Comparison of ENCODE assay signal across 17 cellular contexts in the genomic region with DNA sequence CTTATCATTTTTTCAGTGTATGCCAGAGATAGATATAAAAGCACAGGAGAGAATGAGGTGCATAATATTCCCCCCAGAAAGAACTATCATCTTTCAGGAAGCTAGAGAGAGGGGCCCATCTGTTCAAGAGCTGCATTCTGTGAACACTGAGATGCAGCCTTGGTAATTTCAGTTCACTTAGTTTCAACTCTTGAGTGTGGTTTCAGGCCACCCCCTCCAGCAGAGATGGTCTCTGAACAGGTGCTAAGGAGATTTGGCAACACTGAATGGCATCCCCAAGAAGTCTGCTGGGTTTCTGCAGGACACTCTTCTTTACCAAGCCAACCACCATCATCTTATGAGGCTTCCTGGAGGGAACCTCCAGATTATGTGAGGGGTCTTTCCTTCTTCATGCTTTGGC. TPM values are rescaled to one million over a fixed set of nuclear protein-coding genes. Genes with fewer than 3 reads are reported as not detected.
DNase-seq lines count a peak whose midpoint lies in the region; ATAC-seq and TF ChIP-seq lines count a peak whose summit lies in the region.
"Had no signal": no experiment of that assay in that cellular context is flagged by ENCODE, and none has a peak within 500 bp of the region (broad histone marks: within the 10 kb centered on the region; RNA-seq: fewer than 3 reads in every experiment).

No MANE protein-coding gene starts in this region.

- ATAC-seq in HG02642 (IDR thresholded peaks at IDR 0.05; ENCODE audit: poor library complexity, unreplicated experiment), result peak; percentile 59
- peak; percentile 68 for ATAC-seq in HG03432 (IDR thresholded peaks at IDR 0.05; ENCODE audit: unreplicated experiment)
- ATAC-seq in HG02981 (IDR thresholded peaks at IDR 0.05; ENCODE audit: unreplicated experiment), result no peak
- ATAC-seq: effector memory CD8-positive, alpha-beta T cell had no signal

- no peaks in the 10 kb centered on the region for H3K9me3 ChIP-seq in right atrium auricular region
- no peaks in the 10 kb centered on the region for H3K9me3 ChIP-seq in PC-9 (ENCODE audit: insufficient read depth, low read depth)
- peaks cover 15% of the 10 kb centered on the region; the same call in 1 of the 2 replicates for H3K9me3 ChIP-seq in SK-N-SH

- CTCF ChIA-PET in PC-9 (lab: Charles Lee) (no interaction called here), SK-N-SH (lab: Yijun Ruan, JAX) (interaction anchor here (1.1 kb wide), 1 partner anchor 96 kb away, joined by 3 read pairs; no protein-coding TSS in a partner anchor)

- no peak overlapping the region for H3K9ac ChIP-seq in SK-N-SH

- no peaks in the 10 kb centered on the region for H4K20me1 ChIP-seq in PC-9 (ENCODE audit: insufficient read depth)
- H4K20me1 ChIP-seq in SK-N-SH (ENCODE audit: insufficient read depth), result no peaks in the 10 kb centered on the region

- H3K4me3 ChIP-seq in right atrium auricular region, result no peak overlapping the region
- no peak overlapping the region for H3K4me3 ChIP-seq in PC-9
- no peak overlapping the region for H3K4me3 ChIP-seq in SK-N-SH (ENCODE audit: low read depth in 2 of 2, low read length in 1 of 2)
- H3K4me3 ChIP-seq: SK-N-MC had no signal

- H3K27ac ChIP-seq in right atrium auricular region (no peak overlapping the region), PC-9 (no peak overlapping the region), SK-N-SH (ENCODE audit: low read depth in 2 of 2, low read length in 1 of 2) (no peak overlapping the region)
- H3K27ac ChIP-seq: 22Rv1, SK-N-MC, WERI-Rb-1 had no signal

- TF ChIP-seq EP300 in SK-N-SH (IDR thresholded peaks at IDR 0.05; ENCODE audit: borderline replicate concordance in 1 of 2, low read depth in 1 of 2, low read length in 1 of 2), result no peak

- H2AFZ ChIP-seq in PC-9 (no peak overlapping the region), SK-N-SH (ENCODE audit: low read depth) (no peak overlapping the region)

- H3K27me3 ChIP-seq in right atrium auricular region (no peaks in the 10 kb centered on the region), PC-9 (ENCODE audit: insufficient read depth, low read depth) (no peaks in the 10 kb centered on the region), SK-N-SH (ENCODE audit: insufficient read depth) (no peaks in the 10 kb centered on the region)

- H3K4me2 ChIP-seq in PC-9 (no peak overlapping the region), SK-N-SH (no peak overlapping the region)

- H3F3A ChIP-seq in PC-9 (ENCODE audit: insufficient read depth, low read depth), result no peaks in the 10 kb centered on the region
- no peaks in the 10 kb centered on the region for H3F3A ChIP-seq in SK-N-SH (replicated peaks; ENCODE audit: insufficient read depth)

- H3K9me2 ChIP-seq in PC-9 (ENCODE audit: insufficient read depth), result no peaks in the 10 kb centered on the region
- no peaks in the 10 kb centered on the region for H3K9me2 ChIP-seq in SK-N-SH

- H3K36me3 ChIP-seq in right atrium auricular region (no peaks in the 10 kb centered on the region), PC-9 (ENCODE audit: low read depth) (no peaks in the 10 kb centered on the region), SK-N-SH (replicated peaks in 1 of 2; ENCODE audit: control insufficient read depth in 1 of 2, insufficient read depth in 2 of 2, low read length in 1 of 2) (peaks cover 0 to 6% of the 10 kb centered on the region in 2 experiments)
- H3K36me3 ChIP-seq: WERI-Rb-1 had no signal

- H3K4me1 ChIP-seq in right atrium auricular region (peaks cover 0 to 21% of the 10 kb centered on the region in 2 donors), PC-9 (replicated peaks; ENCODE audit: insufficient read depth) (no peaks in the 10 kb centered on the region), SK-N-SH (ENCODE audit: control insufficient read depth in 1 of 2, insufficient read depth in 2 of 2, low read depth in 1 of 2, low read length in 1 of 2) (peaks cover 0 to 9% of the 10 kb centered on the region in 2 experiments; a peak in 1 of 4 replicates)

- peak; percentile 9 for DNase-seq in cardiac septum (ENCODE audit: low spot score)
- no peak for DNase-seq in right atrium auricular region (ENCODE audit: low spot score)
- DNase-seq in PC-9, result no peak
- DNase-seq in stimulated activated CD4-positive, alpha-beta T cell treated with anti-CD3 and anti-CD28 coated beads, Interleukin-4, amount 100 ng/mL, for 4 hours, result no peak
- DNase-seq in SK-N-SH, result no peak
- DNase-seq: activated naive CD8-positive, alpha-beta T cell treated with anti-CD3 and anti-CD28 coated beads for 36 hours; CD4-positive, alpha-beta memory T cell; effector memory CD8-positive, alpha-beta T cell; foreskin melanocyte; NCI-H2029 treated with DMSO at 0.1 percent for 48 hours; nucleus accumbens; WERI-Rb-1 had no signal

- TF ChIP-seq RAD21 in SK-N-SH (IDR thresholded peaks at IDR 0.05; ENCODE audit: low read length), result no peak

- no peak for TF ChIP-seq CTCF in right atrium auricular region (IDR thresholded peaks at IDR 0.05)
- TF ChIP-seq CTCF in PC-9 (conservative IDR thresholded peaks at IDR 0.05), result no peak
- TF ChIP-seq CTCF in SK-N-SH (IDR thresholded peaks at IDR 0.05), result no peak

- intact Hi-C loops in cardiac septum (cut with DNase I) (no loop called here), PC-9 (cut with micrococcal nuclease; ENCODE audit: unreplicated experiment) (no loop called here)

- POLR2A ChIA-PET in PC-9 (lab: Charles Lee; ENCODE audit: unreplicated experiment), result no interaction called here
- POLR2A ChIA-PET in SK-N-SH (lab: Yijun Ruan, JAX), result no interaction called here

- no TSS peak for BruUV-seq in PC-9 (replicated peaks; lab: Mats Ljungman, UMichigan)

- H3K79me2 ChIP-seq in PC-9 (ENCODE audit: low read depth) (no peaks in the 10 kb centered on the region), SK-N-SH (ENCODE audit: insufficient read depth) (no peaks in the 10 kb centered on the region)

TF ChIP-seq in SK-N-SH, 30 proteins besides CTCF, POLR2A, EP300 and RAD21:
- TF ChIP-seq YY1 (IDR thresholded peaks at IDR 0.05; ENCODE audit: low read depth) (no peak), SMC3 (IDR thresholded peaks at IDR 0.05; ENCODE audit: low read depth, low read length) (no peak), GATA2 (CRISPR knock-in tag; IDR thresholded peaks at IDR 0.05) (no peak), RXRA (IDR thresholded peaks at IDR 0.05; ENCODE audit: borderline replicate concordance, low read depth) (no peak), GABPA (IDR thresholded peaks at IDR 0.05; ENCODE audit: low read depth) (no peak), ELF1 (IDR thresholded peaks at IDR 0.05) (no peak)
- TF ChIP-seq, protein P1, sequence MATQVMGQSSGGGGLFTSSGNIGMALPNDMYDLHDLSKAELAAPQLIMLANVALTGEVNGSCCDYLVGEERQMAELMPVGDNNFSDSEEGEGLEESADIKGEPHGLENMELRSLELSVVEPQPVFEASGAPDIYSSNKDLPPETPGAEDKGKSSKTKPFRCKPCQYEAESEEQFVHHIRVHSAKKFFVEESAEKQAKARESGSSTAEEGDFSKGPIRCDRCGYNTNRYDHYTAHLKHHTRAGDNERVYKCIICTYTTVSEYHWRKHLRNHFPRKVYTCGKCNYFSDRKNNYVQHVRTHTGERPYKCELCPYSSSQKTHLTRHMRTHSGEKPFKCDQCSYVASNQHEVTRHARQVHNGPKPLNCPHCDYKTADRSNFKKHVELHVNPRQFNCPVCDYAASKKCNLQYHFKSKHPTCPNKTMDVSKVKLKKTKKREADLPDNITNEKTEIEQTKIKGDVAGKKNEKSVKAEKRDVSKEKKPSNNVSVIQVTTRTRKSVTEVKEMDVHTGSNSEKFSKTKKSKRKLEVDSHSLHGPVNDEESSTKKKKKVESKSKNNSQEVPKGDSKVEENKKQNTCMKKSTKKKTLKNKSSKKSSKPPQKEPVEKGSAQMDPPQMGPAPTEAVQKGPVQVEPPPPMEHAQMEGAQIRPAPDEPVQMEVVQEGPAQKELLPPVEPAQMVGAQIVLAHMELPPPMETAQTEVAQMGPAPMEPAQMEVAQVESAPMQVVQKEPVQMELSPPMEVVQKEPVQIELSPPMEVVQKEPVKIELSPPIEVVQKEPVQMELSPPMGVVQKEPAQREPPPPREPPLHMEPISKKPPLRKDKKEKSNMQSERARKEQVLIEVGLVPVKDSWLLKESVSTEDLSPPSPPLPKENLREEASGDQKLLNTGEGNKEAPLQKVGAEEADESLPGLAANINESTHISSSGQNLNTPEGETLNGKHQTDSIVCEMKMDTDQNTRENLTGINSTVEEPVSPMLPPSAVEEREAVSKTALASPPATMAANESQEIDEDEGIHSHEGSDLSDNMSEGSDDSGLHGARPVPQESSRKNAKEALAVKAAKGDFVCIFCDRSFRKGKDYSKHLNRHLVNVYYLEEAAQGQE (IDR thresholded peaks at IDR 0.05; ENCODE audit: low read depth, low read length), result no peak
- TF ChIP-seq, protein P2, sequence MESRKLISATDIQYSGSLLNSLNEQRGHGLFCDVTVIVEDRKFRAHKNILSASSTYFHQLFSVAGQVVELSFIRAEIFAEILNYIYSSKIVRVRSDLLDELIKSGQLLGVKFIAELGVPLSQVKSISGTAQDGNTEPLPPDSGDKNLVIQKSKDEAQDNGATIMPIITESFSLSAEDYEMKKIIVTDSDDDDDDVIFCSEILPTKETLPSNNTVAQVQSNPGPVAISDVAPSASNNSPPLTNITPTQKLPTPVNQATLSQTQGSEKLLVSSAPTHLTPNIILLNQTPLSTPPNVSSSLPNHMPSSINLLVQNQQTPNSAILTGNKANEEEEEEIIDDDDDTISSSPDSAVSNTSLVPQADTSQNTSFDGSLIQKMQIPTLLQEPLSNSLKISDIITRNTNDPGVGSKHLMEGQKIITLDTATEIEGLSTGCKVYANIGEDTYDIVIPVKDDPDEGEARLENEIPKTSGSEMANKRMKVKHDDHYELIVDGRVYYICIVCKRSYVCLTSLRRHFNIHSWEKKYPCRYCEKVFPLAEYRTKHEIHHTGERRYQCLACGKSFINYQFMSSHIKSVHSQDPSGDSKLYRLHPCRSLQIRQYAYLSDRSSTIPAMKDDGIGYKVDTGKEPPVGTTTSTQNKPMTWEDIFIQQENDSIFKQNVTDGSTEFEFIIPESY (IDR thresholded peaks at IDR 0.05; ENCODE audit: borderline replicate concordance, low read depth), result no peak
- TF ChIP-seq, protein P3, sequence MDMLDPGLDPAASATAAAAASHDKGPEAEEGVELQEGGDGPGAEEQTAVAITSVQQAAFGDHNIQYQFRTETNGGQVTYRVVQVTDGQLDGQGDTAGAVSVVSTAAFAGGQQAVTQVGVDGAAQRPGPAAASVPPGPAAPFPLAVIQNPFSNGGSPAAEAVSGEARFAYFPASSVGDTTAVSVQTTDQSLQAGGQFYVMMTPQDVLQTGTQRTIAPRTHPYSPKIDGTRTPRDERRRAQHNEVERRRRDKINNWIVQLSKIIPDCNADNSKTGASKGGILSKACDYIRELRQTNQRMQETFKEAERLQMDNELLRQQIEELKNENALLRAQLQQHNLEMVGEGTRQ (IDR thresholded peaks at IDR 0.05; ENCODE audit: borderline replicate concordance, low read depth, low read length), result no peak

RNA-seq across cellular contexts. Expression of a gene that starts 30.4 kb away (rescaled TPM):
- total RNA-seq in cardiac septum, result 30.5 TPM
- 10 to 100 TPM; 15.8 to 19.4 TPM for total RNA-seq in right atrium auricular region
- total RNA-seq in PC-9 (2021), result 32.4 and 32.9 TPM in 2 replicates
- polyA plus RNA-seq in SK-N-SH (2012; rRNA removed), result 7.6 and 10.5 TPM in 2 replicates
- polyA plus RNA-seq in SK-N-SH (2012; cell fraction: cytosol; rRNA removed), result 2.7 and 5.0 TPM in 2 replicates
- polyA plus RNA-seq in SK-N-SH (2012; cell fraction: nucleus; rRNA removed), result 22.5 and 25.5 TPM in 2 replicates
